1 cellular context compared by ENCODE assay signal in the genomic region with DNA sequence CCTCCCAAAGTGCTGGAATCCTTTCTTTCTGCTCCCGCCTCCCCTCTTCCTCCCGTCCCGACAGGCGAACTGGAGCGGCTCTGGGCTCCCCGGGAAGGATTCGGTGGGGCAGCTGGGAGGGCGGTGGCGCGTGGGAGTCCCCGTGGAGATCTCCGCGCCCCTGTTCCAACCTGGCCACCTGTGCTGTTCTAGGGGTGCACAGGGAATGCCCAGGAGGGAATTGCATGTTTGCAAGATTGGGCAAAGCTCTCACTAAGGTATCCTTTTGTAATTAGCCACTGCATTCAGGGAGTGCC.
TF ChIP-seq lines count a peak whose summit lies in the region.

No MANE protein-coding gene starts in this region.

TF ChIP-seq in WTC11, 78 proteins besides CTCF, POLR2A, EP300 and RAD21 (continued from another document):
- no peak for TF ChIP-seq ZNF232 (CRISPR knock-in tag; IDR thresholded peaks at IDR 0.05)
- TF ChIP-seq CREB1 (CRISPR knock-in tag; IDR thresholded peaks at IDR 0.05) = no peak
- TF ChIP-seq, protein P1, sequence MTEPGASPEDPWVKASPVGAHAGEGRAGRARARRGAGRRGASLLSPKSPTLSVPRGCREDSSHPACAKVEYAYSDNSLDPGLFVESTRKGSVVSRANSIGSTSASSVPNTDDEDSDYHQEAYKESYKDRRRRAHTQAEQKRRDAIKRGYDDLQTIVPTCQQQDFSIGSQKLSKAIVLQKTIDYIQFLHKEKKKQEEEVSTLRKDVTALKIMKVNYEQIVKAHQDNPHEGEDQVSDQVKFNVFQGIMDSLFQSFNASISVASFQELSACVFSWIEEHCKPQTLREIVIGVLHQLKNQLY (CRISPR knock-in tag; IDR thresholded peaks at IDR 0.05) = no peak
- no peak for TF ChIP-seq ZNF423 (CRISPR knock-in tag; IDR thresholded peaks at IDR 0.05)
- no peak for TF ChIP-seq ELF4 (CRISPR knock-in tag; IDR thresholded peaks at IDR 0.05; ENCODE audit: low read depth)
- TF ChIP-seq ZBTB21 (CRISPR knock-in tag; IDR thresholded peaks at IDR 0.05; ENCODE audit: borderline replicate concordance) = no peak
- TF ChIP-seq TCF7 (CRISPR knock-in tag; IDR thresholded peaks at IDR 0.05; ENCODE audit: low read depth) = no peak
